ENCODE assay signal across 16 cellular contexts in genomic region chr10:19713800-19714525, GRCh38.
DNase-seq lines count a peak whose midpoint lies in the region; ATAC-seq and TF ChIP-seq lines count a peak whose summit lies in the region.
"Had no signal": no experiment of that assay in that cellular context is flagged by ENCODE, and none has a peak within 500 bp of the region (broad histone marks: within the 10 kb centered on the region; RNA-seq: fewer than 3 reads in every experiment).

No MANE protein-coding gene starts in this region.

- no peak overlapping the region for H3K4me3 Mint-ChIP-seq in osteocyte (ENCODE audit: unreplicated experiment)
- H3K4me3 Mint-ChIP-seq in activated CD8-positive, alpha-beta T cell treated with anti-CD3 and anti-CD28 coated beads, Interleukin-2, amount 10 ng/mL, durations not matched to agents 7 days and 5 days: no peak overlapping the region
- H3K4me3 Mint-ChIP-seq: activated CD8-positive, alpha-beta T cell treated with anti-CD3 and anti-CD28 coated beads for 36 hours; T-helper 2 cell treated with Interferon-gamma antibody and Interleukin-4, amounts not matched to agents 5 μg/mL and 100 μg/mL, for 36 hours had no signal

- H3K9me3 Mint-ChIP-seq in osteocyte (ENCODE audit: unreplicated experiment): peaks cover 25% of the 10 kb centered on the region
- peaks cover 10% of the 10 kb centered on the region for H3K9me3 Mint-ChIP-seq in activated CD8-positive, alpha-beta T cell treated with anti-CD3 and anti-CD28 coated beads, Interleukin-2, amount 10 ng/mL, durations not matched to agents 7 days and 5 days (ENCODE audit: insufficient read depth)

- H3K4me1 ChIP-seq in thoracic aorta (ENCODE audit: control insufficient read depth in 1 of 2, low read depth in 2 of 2): peaks cover 0 to 4% of the 10 kb centered on the region in 2 donors
- H3K4me1 ChIP-seq: esophagus squamous epithelium had no signal

- no peak overlapping the region for H3K27ac ChIP-seq in brain microvascular endothelial cell
- H3K27ac ChIP-seq in thoracic aorta: no peak overlapping the region
- H3K27ac ChIP-seq: esophagus squamous epithelium had no signal

- TF ChIP-seq CTCF in brain microvascular endothelial cell (IDR thresholded peaks at IDR 0.05; ENCODE audit: low read depth, low read length, missing control alignments) (peak; percentile 30), thoracic aorta (IDR thresholded peaks at IDR 0.05) (no peak), osteocyte (IDR thresholded peaks at IDR 0.05) (no peak)

- H3K36me3 Mint-ChIP-seq in osteocyte (ENCODE audit: unreplicated experiment): peaks cover 8% of the 10 kb centered on the region
- H3K36me3 Mint-ChIP-seq in activated CD8-positive, alpha-beta T cell treated with anti-CD3 and anti-CD28 coated beads, Interleukin-2, amount 10 ng/mL, durations not matched to agents 7 days and 5 days (ENCODE audit: low read depth): no peaks in the 10 kb centered on the region

- CTCF ChIA-PET in activated CD8-positive, alpha-beta T cell treated with anti-CD3 and anti-CD28 coated beads, Interleukin-2, amount 10 ng/mL, durations not matched to agents 7 days and 5 days (lab: Charles Lee): no interaction called here

- peaks cover 8% of the 10 kb centered on the region for H3K4me1 Mint-ChIP-seq in osteocyte (ENCODE audit: unreplicated experiment)
- no peaks in the 10 kb centered on the region for H3K4me1 Mint-ChIP-seq in activated CD8-positive, alpha-beta T cell treated with anti-CD3 and anti-CD28 coated beads, Interleukin-2, amount 10 ng/mL, durations not matched to agents 7 days and 5 days (ENCODE audit: low read depth)

- H3K27me3 ChIP-seq in brain microvascular endothelial cell (replicated peaks): no peaks in the 10 kb centered on the region
- H3K27me3 ChIP-seq in thoracic aorta (replicated peaks; ENCODE audit: insufficient read depth): no peaks in the 10 kb centered on the region
- H3K27me3 ChIP-seq: esophagus squamous epithelium had no signal

- DNase-seq in NK-92 treated with Interleukin-12 subunit alpha and Interleukin-12 subunit beta, amount 100 ng/mL, for 24 hours (lab: John Stamatoyannopoulos, UW): peak; percentile 9
- DNase-seq in NK-92 (lab: John Stamatoyannopoulos, UW; ENCODE audit: unreplicated experiment) (no peak), brain microvascular endothelial cell (no peak), islet precursor cell (peak; percentile 55), thoracic aorta (ENCODE audit: low spot score) (no peak), osteocyte (ENCODE audit: extremely low spot score, unreplicated experiment) (no peak)
- DNase-seq in activated CD8-positive, alpha-beta T cell treated with anti-CD3 and anti-CD28 coated beads, Interleukin-2, amount 10 ng/mL, durations not matched to agents 7 days and 5 days: no peak
- DNase-seq: activated CD8-positive, alpha-beta T cell treated with anti-CD3 and anti-CD28 coated beads for 36 hours; activated gamma-delta T cell treated with Interleukin-2 at 50 U/mL for 16 hours; cerebellar nuclear complex; esophagus squamous epithelium; NCI-H2171; trophoblast cell had no signal

- H3K27me3 Mint-ChIP-seq in osteocyte (ENCODE audit: unreplicated experiment): no peaks in the 10 kb centered on the region
- H3K27me3 Mint-ChIP-seq in activated CD8-positive, alpha-beta T cell treated with anti-CD3 and anti-CD28 coated beads, Interleukin-2, amount 10 ng/mL, durations not matched to agents 7 days and 5 days (ENCODE audit: low read depth): no peaks in the 10 kb centered on the region
- H3K27me3 Mint-ChIP-seq: activated CD8-positive, alpha-beta T cell treated with anti-CD3 and anti-CD28 coated beads for 36 hours had no signal

- ATAC-seq in thoracic aorta (ENCODE audit: insufficient number of reproducible peaks, low FRiP score, low read depth) (no peak), GM19324 (IDR thresholded peaks at IDR 0.05; ENCODE audit: low FRiP score, unreplicated experiment) (no peak)
- no peak for ATAC-seq in activated CD8-positive, alpha-beta T cell treated with anti-CD3 and anti-CD28 coated beads, Interleukin-2, amount 10 ng/mL, durations not matched to agents 7 days and 5 days
- ATAC-seq: activated CD8-positive, alpha-beta T cell treated with anti-CD3 and anti-CD28 coated beads for 36 hours; Panc1 had no signal

- no peak overlapping the region for H3K27ac Mint-ChIP-seq in osteocyte (ENCODE audit: unreplicated experiment)
- H3K27ac Mint-ChIP-seq in activated CD8-positive, alpha-beta T cell treated with anti-CD3 and anti-CD28 coated beads, Interleukin-2, amount 10 ng/mL, durations not matched to agents 7 days and 5 days: no peak overlapping the region
- H3K27ac Mint-ChIP-seq: activated CD8-positive, alpha-beta T cell treated with anti-CD3 and anti-CD28 coated beads for 36 hours; T-helper 2 cell treated with Interferon-gamma antibody and Interleukin-4, amounts not matched to agents 5 μg/mL and 100 μg/mL, for 36 hours had no signal

- H3K36me3 ChIP-seq in brain microvascular endothelial cell (replicated peaks) (no peaks in the 10 kb centered on the region), thoracic aorta (no peaks in the 10 kb centered on the region)
- H3K36me3 ChIP-seq: esophagus squamous epithelium had no signal

- POLR2A ChIA-PET in activated CD8-positive, alpha-beta T cell treated with anti-CD3 and anti-CD28 coated beads, Interleukin-2, amount 10 ng/mL, durations not matched to agents 7 days and 5 days (lab: Charles Lee): no interaction called here

- H3K4me3 ChIP-seq in brain microvascular endothelial cell (ENCODE audit: low read depth, low read length) (no peak overlapping the region), thoracic aorta (peak overlapping the region; percentile 64)
- H3K4me3 ChIP-seq: esophagus squamous epithelium had no signal

- H3K9me3 ChIP-seq in thoracic aorta: no peaks in the 10 kb centered on the region

- in situ Hi-C loops in brain microvascular endothelial cell (cut with HindIII; ENCODE audit: low pct_ligation_motif_present, low sequenced_read_pairs): no loop called here

Comparison
In these comparisons a context has a peak if more than half of its experiments do, and no peak if none do; other contexts are left out.
1. DNase-seq: peak in NK-92 treated with Interleukin-12 subunit alpha and Interleukin-12 subunit beta, amount 100 ng/mL, for 24 hours (single experiment) and islet precursor cell (single experiment); none in NK-92 (single experiment), brain microvascular endothelial cell (single experiment), thoracic aorta (single experiment), osteocyte (single experiment) and activated CD8-positive, alpha-beta T cell treated with anti-CD3 and anti-CD28 coated beads, Interleukin-2, amount 10 ng/mL, durations not matched to agents 7 days and 5 days (single experiment).